23 cellular contexts compared by ENCODE assay signal in the genomic region with DNA sequence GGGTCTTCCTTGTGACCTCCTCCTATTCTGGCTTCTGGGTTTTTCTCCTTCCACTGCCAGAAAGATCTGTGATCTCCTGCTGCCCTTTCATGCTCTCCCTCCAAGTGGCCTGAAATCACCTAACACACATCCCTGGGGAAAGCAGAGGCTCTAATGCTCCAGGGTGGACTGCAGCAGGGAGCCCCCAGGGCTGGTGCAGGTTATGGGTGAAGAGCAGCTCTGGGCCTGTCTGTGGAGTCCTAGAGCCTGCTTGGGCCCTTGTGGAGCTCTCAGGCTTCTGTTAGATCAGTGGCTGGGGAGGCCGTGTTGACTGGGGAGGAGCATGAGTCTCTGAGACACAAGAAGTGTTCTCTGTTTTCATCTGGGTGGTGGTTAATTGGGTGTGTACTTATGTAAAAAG. TPM values are rescaled to one million over a fixed set of nuclear protein-coding genes. Genes with fewer than 3 reads are reported as not detected.
DNase-seq lines count a peak whose midpoint lies in the region; ATAC-seq and TF ChIP-seq lines count a peak whose summit lies in the region.
"Had no signal": no experiment of that assay in that cellular context is flagged by ENCODE, and none has a peak within 500 bp of the region (broad histone marks: within the 10 kb centered on the region; RNA-seq: fewer than 3 reads in every experiment).

No MANE protein-coding gene starts in this region.

- DNase-seq in T-helper 2 cell treated with Interferon-gamma antibody and Interleukin-4, amounts not matched to agents 5 μg/mL and 100 μg/mL, for 36 hours (ENCODE audit: low spot score): no peak
- DNase-seq in T-helper 2 cell (no peak), progenitor cell of endocrine pancreas (ENCODE audit: low spot score, unreplicated experiment) (no peak)
- no peak for DNase-seq in CD4-positive, alpha-beta memory T cell
- no peak for DNase-seq in central memory CD8-positive, alpha-beta T cell (ENCODE audit: low spot score in 2 of 2)
- DNase-seq: activated CD8-positive, alpha-beta T cell treated with anti-CD3 and anti-CD28 coated beads for 36 hours; activated naive CD8-positive, alpha-beta T cell treated with anti-CD3 and anti-CD28 coated beads for 36 hours; activated T-cell treated with anti-CD3 and anti-CD28 coated beads, Interleukin-2, amount 50 U/mL, for 72 hours; AML-193; DMS79 treated with DMSO at 0.1 percent for 48 hours; hippocampal formation; NCI-H2081; nucleus accumbens; stimulated activated CD8-positive, alpha-beta memory T cell treated with anti-CD3 and anti-CD28 coated beads, Interleukin-4, amount 100 ng/mL, for 48 hours; upper lobe of left lung had no signal

- CTCF ChIA-PET in CD4-positive, alpha-beta memory T cell (lab: Charles Lee; ENCODE audit: partially characterized antibody): interaction anchor here (1.0 to 1.7 kb wide), 2 partner anchors 371 to 615 kb away, joined by 4 to 7 read pairs; no protein-coding TSS in a partner anchor

- WGBS in mesodermal cell (ENCODE audit: insufficient coverage in 2 of 2), 2 experiments: 100% methylated on average over 1 of the region's 1 CpG; no CpG with 5 or more reads in 1 of the 2 experiments

- no peaks in the 10 kb centered on the region for H3K9me3 ChIP-seq in CD4-positive, alpha-beta memory T cell (ENCODE audit: control insufficient read depth in 1 of 2, low read length in 2 of 2)
- no peaks in the 10 kb centered on the region for H3K9me3 ChIP-seq in mesodermal cell (ENCODE audit: control insufficient read depth, low read length)
- H3K9me3 ChIP-seq: SJSA1, upper lobe of left lung had no signal

- H3K27ac Mint-ChIP-seq in T-helper 2 cell treated with Interferon-gamma antibody and Interleukin-4, amounts not matched to agents 5 μg/mL and 100 μg/mL, for 36 hours: peak overlapping the region; percentile 58
- peak overlapping the region in 6 of 7 donors; percentile 3 to 85 (median 28) for H3K27ac Mint-ChIP-seq in CD4-positive, alpha-beta memory T cell
- H3K27ac Mint-ChIP-seq in central memory CD8-positive, alpha-beta T cell (ENCODE audit: low read depth): peak overlapping the region; percentile 11
- no peak overlapping the region for H3K27ac Mint-ChIP-seq in progenitor cell of endocrine pancreas
- H3K27ac Mint-ChIP-seq: activated CD8-positive, alpha-beta T cell treated with anti-CD3 and anti-CD28 coated beads for 36 hours; activated naive CD8-positive, alpha-beta T cell treated with anti-CD3 and anti-CD28 coated beads for 36 hours; WTC11 had no signal

- H3K4me1 ChIP-seq in CD4-positive, alpha-beta memory T cell (ENCODE audit: insufficient read depth, low read length): no peaks in the 10 kb centered on the region
- H3K4me1 ChIP-seq in mesodermal cell (ENCODE audit: control insufficient read depth, insufficient read depth, low read length, poor library complexity, severe bottlenecking): no peaks in the 10 kb centered on the region

- POLR2A ChIA-PET in CD4-positive, alpha-beta memory T cell (lab: Charles Lee; ENCODE audit: partially characterized antibody): no interaction called here

- no peak for TF ChIP-seq CTCF in progenitor cell of endocrine pancreas (IDR thresholded peaks at IDR 0.05; ENCODE audit: unreplicated experiment)

- no peak overlapping the region for H3K4me3 ChIP-seq in CD4-positive, alpha-beta memory T cell (ENCODE audit: low read length in 2 of 2)
- no peak overlapping the region for H3K4me3 ChIP-seq in mesodermal cell (ENCODE audit: extremely low read depth, insufficient read depth, low read length, poor library complexity, severe bottlenecking)
- H3K4me3 ChIP-seq: GM12878, lung, SJSA1, upper lobe of left lung had no signal

- H3K9me3 Mint-ChIP-seq in T-helper 2 cell treated with Interferon-gamma antibody and Interleukin-4, amounts not matched to agents 5 μg/mL and 100 μg/mL, for 36 hours: no peaks in the 10 kb centered on the region
- H3K9me3 Mint-ChIP-seq in CD4-positive, alpha-beta memory T cell: no peaks in the 10 kb centered on the region
- no peaks in the 10 kb centered on the region for H3K9me3 Mint-ChIP-seq in central memory CD8-positive, alpha-beta T cell
- no peaks in the 10 kb centered on the region for H3K9me3 Mint-ChIP-seq in progenitor cell of endocrine pancreas (ENCODE audit: low read depth)
- H3K9me3 Mint-ChIP-seq: activated CD8-positive, alpha-beta T cell treated with anti-CD3 and anti-CD28 coated beads for 36 hours; activated naive CD8-positive, alpha-beta T cell treated with anti-CD3 and anti-CD28 coated beads for 36 hours; activated T-cell treated with anti-CD3 and anti-CD28 coated beads, Interleukin-2, amount 50 U/mL, for 72 hours; WTC11 had no signal

- no peaks in the 10 kb centered on the region for H3K27me3 Mint-ChIP-seq in T-helper 2 cell treated with Interferon-gamma antibody and Interleukin-4, amounts not matched to agents 5 μg/mL and 100 μg/mL, for 36 hours (ENCODE audit: low read depth)
- no peaks in the 10 kb centered on the region for H3K27me3 Mint-ChIP-seq in CD4-positive, alpha-beta memory T cell
- no peaks in the 10 kb centered on the region for H3K27me3 Mint-ChIP-seq in central memory CD8-positive, alpha-beta T cell
- H3K27me3 Mint-ChIP-seq in progenitor cell of endocrine pancreas: no peaks in the 10 kb centered on the region
- H3K27me3 Mint-ChIP-seq: activated CD8-positive, alpha-beta T cell treated with anti-CD3 and anti-CD28 coated beads for 36 hours; activated naive CD8-positive, alpha-beta T cell treated with anti-CD3 and anti-CD28 coated beads for 36 hours had no signal

- H3K4me3 Mint-ChIP-seq in T-helper 2 cell treated with Interferon-gamma antibody and Interleukin-4, amounts not matched to agents 5 μg/mL and 100 μg/mL, for 36 hours: no peak overlapping the region
- H3K4me3 Mint-ChIP-seq in CD4-positive, alpha-beta memory T cell: no peak overlapping the region
- H3K4me3 Mint-ChIP-seq in central memory CD8-positive, alpha-beta T cell: no peak overlapping the region
- no peak overlapping the region for H3K4me3 Mint-ChIP-seq in progenitor cell of endocrine pancreas (ENCODE audit: low read depth)
- H3K4me3 Mint-ChIP-seq: activated CD8-positive, alpha-beta T cell treated with anti-CD3 and anti-CD28 coated beads for 36 hours; activated naive CD8-positive, alpha-beta T cell treated with anti-CD3 and anti-CD28 coated beads for 36 hours; activated T-cell treated with anti-CD3 and anti-CD28 coated beads, Interleukin-2, amount 50 U/mL, for 72 hours; WTC11 had no signal

- H3K36me3 Mint-ChIP-seq in T-helper 2 cell treated with Interferon-gamma antibody and Interleukin-4, amounts not matched to agents 5 μg/mL and 100 μg/mL, for 36 hours (ENCODE audit: low read depth): peaks cover 11% of the 10 kb centered on the region
- peaks cover 7 to 17% of the 10 kb centered on the region in 2 donors for H3K36me3 Mint-ChIP-seq in CD4-positive, alpha-beta memory T cell
- peaks cover 10% of the 10 kb centered on the region for H3K36me3 Mint-ChIP-seq in central memory CD8-positive, alpha-beta T cell (ENCODE audit: insufficient read depth)
- peaks cover 9% of the 10 kb centered on the region for H3K36me3 Mint-ChIP-seq in progenitor cell of endocrine pancreas (ENCODE audit: insufficient read depth)
- H3K36me3 Mint-ChIP-seq: activated naive CD8-positive, alpha-beta T cell treated with anti-CD3 and anti-CD28 coated beads for 36 hours had no signal

- H3K27ac ChIP-seq in CD4-positive, alpha-beta memory T cell (ENCODE audit: low read depth, low read length): no peak overlapping the region
- H3K27ac ChIP-seq in mesodermal cell (ENCODE audit: low read depth, low read length, severe bottlenecking): peak overlapping the region; percentile 16
- H3K27ac ChIP-seq: SJSA1, upper lobe of left lung had no signal

- H3K4me1 Mint-ChIP-seq in T-helper 2 cell treated with Interferon-gamma antibody and Interleukin-4, amounts not matched to agents 5 μg/mL and 100 μg/mL, for 36 hours (ENCODE audit: low read depth): peaks cover 2% of the 10 kb centered on the region
- H3K4me1 Mint-ChIP-seq in CD4-positive, alpha-beta memory T cell: peaks cover 2 to 4% (median 4%) of the 10 kb centered on the region in 4 donors
- H3K4me1 Mint-ChIP-seq in central memory CD8-positive, alpha-beta T cell: no peaks in the 10 kb centered on the region
- no peaks in the 10 kb centered on the region for H3K4me1 Mint-ChIP-seq in progenitor cell of endocrine pancreas (ENCODE audit: low read depth)

- no peaks in the 10 kb centered on the region for H3K27me3 ChIP-seq in CD4-positive, alpha-beta memory T cell (ENCODE audit: insufficient read depth, low read length)
- H3K27me3 ChIP-seq: SJSA1, upper lobe of left lung had no signal

- ATAC-seq in central memory CD8-positive, alpha-beta T cell (replicated peaks; ENCODE audit: extremely low read depth, poor library complexity, severe bottlenecking): no peak
- ATAC-seq in GM21825 (IDR thresholded peaks at IDR 0.05; ENCODE audit: unreplicated experiment) (no peak), HG03139 (IDR thresholded peaks at IDR 0.05; ENCODE audit: unreplicated experiment) (no peak)
- ATAC-seq: activated CD8-positive, alpha-beta T cell treated with anti-CD3 and anti-CD28 coated beads for 36 hours; activated T-cell treated with anti-CD3 and anti-CD28 coated beads, Interleukin-2, amount 50 U/mL, for 72 hours; GM12878; Panc1; WTC11 had no signal

- intact Hi-C loops in CD4-positive, alpha-beta memory T cell (cut with micrococcal nuclease): no loop called here

- peaks cover 51% of the 10 kb centered on the region for H3K36me3 ChIP-seq in CD4-positive, alpha-beta memory T cell (ENCODE audit: insufficient read depth, low read length)
- peaks cover 49% of the 10 kb centered on the region for H3K36me3 ChIP-seq in mesodermal cell (ENCODE audit: control insufficient read depth, insufficient read depth, low read length)

RNA-seq across cellular contexts. Expression of gene RNF8, which starts 32.3 kb away (rescaled TPM):
- 10 to 100 TPM; 14.8 to 16.6 TPM for total RNA-seq in CD4-positive, alpha-beta memory T cell
- polyA plus RNA-seq in CD4-positive, alpha-beta memory T cell: 10 to 100 TPM; 14.2 to 17.2 TPM
- polyA plus RNA-seq in mesodermal cell (2013, experiment 1 of 2): 21.7 TPM
- 22.7 TPM for polyA plus RNA-seq in mesodermal cell (2013, experiment 2 of 2)
- total RNA-seq in progenitor cell of endocrine pancreas: 30.8 and 34.2 TPM in 2 replicates
